14 cellular contexts compared by ENCODE assay signal in genomic region chr10:89393898-89394297, GRCh38. TPM values are rescaled to one million over a fixed set of nuclear protein-coding genes. Genes with fewer than 3 reads are reported as not detected.
DNase-seq lines count a peak whose midpoint lies in the region; ATAC-seq, FAIRE-seq and TF ChIP-seq lines count a peak whose summit lies in the region.
"Had no signal": no experiment of that assay in that cellular context is flagged by ENCODE, and none has a peak within 500 bp of the region (broad histone marks: within the 10 kb centered on the region; RNA-seq: fewer than 3 reads in every experiment).

No MANE protein-coding gene starts in this region.

- DNase-seq in AG10803 (ENCODE audit: low read depth) (no peak), GM06990 (ENCODE audit: extremely low read depth, insufficient read length) (no peak), mucosa of descending colon (no peak), EL (no peak), D721Med (ENCODE audit: insufficient read length, low spot score) (no peak)
- DNase-seq: activated T-cell treated with anti-CD3 and anti-CD28 coated beads, Interleukin-2, amount 50 U/mL, for 48 hours; NCI-H1694 treated with DMSO at 0.1 percent for 48 hours; RPMI8226; small intestine had no signal

- TF ChIP-seq CTCF in AG10803 (conservative IDR thresholded peaks at IDR 0.05; ENCODE audit: low read length) (no peak), GM06990 (IDR thresholded peaks at IDR 0.05; ENCODE audit: insufficient read depth, low read length, poor library complexity, severe bottlenecking) (no peak), brain (conservative IDR thresholded peaks at IDR 0.05) (no peak), mucosa of descending colon (IDR thresholded peaks at IDR 0.05) (no peak), D721Med (IDR thresholded peaks at IDR 0.05; ENCODE audit: insufficient read depth, missing control alignments) (no peak)

- ATAC-seq in mucosa of descending colon (peak; percentile 76), HG03460 (IDR thresholded peaks at IDR 0.05; ENCODE audit: unreplicated experiment) (no peak), HG02610 (IDR thresholded peaks at IDR 0.05; ENCODE audit: unreplicated experiment) (no peak)

- no peaks in the 10 kb centered on the region for H3K9me3 ChIP-seq in mucosa of descending colon

- H3K36me3 Mint-ChIP-seq in brain: peaks cover 27% of the 10 kb centered on the region

- H3K4me3 ChIP-seq in AG10803 (ENCODE audit: low read length) (peak overlapping the region; percentile 73), GM06990 (replicated peaks; ENCODE audit: low read depth, low read length) (peak overlapping the region; percentile 66), mucosa of descending colon (no peak overlapping the region)

- no peak for FAIRE-seq in D721Med (lab: Jason Lieb, UNC)
- FAIRE-seq: small intestine, TTC549 had no signal

- H3K27ac Mint-ChIP-seq in brain: peak overlapping the region in 3 of 5 experiments; percentile 27 to 41 (median 28)

- H3K36me3 ChIP-seq in GM06990 (ENCODE audit: control insufficient read depth, insufficient read depth, low read length) (no peaks in the 10 kb centered on the region), mucosa of descending colon (ENCODE audit: low read depth) (no peaks in the 10 kb centered on the region)

- peaks cover 3% of the 10 kb centered on the region for H3K27me3 Mint-ChIP-seq in brain

- H3K4me3 Mint-ChIP-seq in brain: peak overlapping the region; percentile 44 to 92 (median 72)

- H3K9me3 Mint-ChIP-seq in brain: peaks cover 1 to 10% (median 8%) of the 10 kb centered on the region in 5 experiments

- peaks cover 25% of the 10 kb centered on the region for H3K4me1 ChIP-seq in mucosa of descending colon (ENCODE audit: low read depth)

- no peaks in the 10 kb centered on the region for H3K27me3 ChIP-seq in GM06990 (replicated peaks; ENCODE audit: control insufficient read depth, insufficient read depth, low read length)

- peaks cover 46% of the 10 kb centered on the region for H3K4me1 Mint-ChIP-seq in brain

- intact Hi-C loops in mucosa of descending colon (cut with DNase I, micrococcal nuclease): no loop called here

RNA-seq across cellular contexts. Expression of gene IFIT1, which starts 1.5 kb away (rescaled TPM):
- 15.9 TPM for polyA plus RNA-seq in brain (ENCODE audit: insufficient read depth, low read depth, low replicate concordance)
- total RNA-seq in mucosa of descending colon: 10 to 100 TPM in 1 of 3 donors, 1 to 10 TPM in 2; 6.2 to 21.5 (median 8.3) TPM

RNA-seq across cellular contexts. Expression of gene IFIT1B, which starts 16.0 kb away (rescaled TPM):
- polyA plus RNA-seq in brain (ENCODE audit: insufficient read depth, low read depth, low replicate concordance): not detected
- not detected for total RNA-seq in mucosa of descending colon
- total RNA-seq: HT-29 had no signal
- polyA plus RNA-seq: small intestine had no signal

RNA-seq across cellular contexts. Expression of gene IFIT5, which starts 20.5 kb away (rescaled TPM):
- 4.1 TPM for polyA plus RNA-seq in brain (ENCODE audit: insufficient read depth, low read depth, low replicate concordance)
- 10 to 100 TPM in 2 of 3 donors, 1 to 10 TPM in 1; 9.8 to 19.1 (median 12.9) TPM for total RNA-seq in mucosa of descending colon
